In the genomic region with DNA sequence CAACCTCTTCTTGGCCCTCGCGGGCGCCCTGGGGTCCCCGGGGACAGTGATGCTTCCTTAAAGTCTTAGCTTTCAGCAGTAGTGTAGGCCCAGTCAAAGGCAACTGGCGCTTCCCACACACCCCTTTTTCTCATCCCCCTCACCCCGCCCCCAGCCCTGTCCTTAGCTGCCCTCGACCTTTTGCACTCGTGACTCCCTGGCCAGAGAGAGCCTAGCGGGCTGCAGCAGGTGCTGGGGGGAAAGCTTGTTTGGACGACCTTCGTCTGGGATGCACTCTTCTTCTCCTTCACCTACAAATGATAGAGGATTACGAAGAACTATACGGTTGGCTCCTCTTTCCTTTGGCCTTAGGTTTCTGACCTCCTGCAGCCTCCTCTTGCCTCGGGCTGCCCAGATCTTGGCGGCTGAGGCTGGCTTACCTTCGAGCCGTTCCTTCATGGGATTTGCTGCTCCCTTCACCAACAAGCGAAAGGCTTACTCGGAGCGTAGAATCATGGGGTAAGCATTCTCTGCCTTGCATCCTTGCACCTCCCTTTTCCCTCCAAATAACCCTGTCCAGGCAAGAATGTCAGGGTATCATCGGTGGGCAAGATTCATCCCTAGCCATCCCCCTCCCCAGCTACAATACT, we compare ENCODE assay signal across 8 cellular contexts. TPM values are rescaled to one million over a fixed set of nuclear protein-coding genes. Genes with fewer than 3 reads are reported as not detected.
DNase-seq lines count a peak whose midpoint lies in the region; ATAC-seq and TF ChIP-seq lines count a peak whose summit lies in the region.

No MANE protein-coding gene starts in this region.

- H3K4me1 ChIP-seq in lung (ENCODE audit: control insufficient read depth in 2 of 2, insufficient read depth in 2 of 2, low read length in 2 of 2), result peaks cover 0 to 7% of the 10 kb centered on the region in 2 donors
- H3K4me1 ChIP-seq in upper lobe of right lung, result peaks cover 15% of the 10 kb centered on the region

- no peak for TF ChIP-seq CTCF in lung (IDR thresholded peaks at IDR 0.05; ENCODE audit: control extremely low read depth, extremely low read depth)
- TF ChIP-seq CTCF in upper lobe of right lung (IDR thresholded peaks at IDR 0.05), result no peak

- H3K27ac Mint-ChIP-seq in activated naive CD4-positive, alpha-beta T cell treated with anti-CD3 and anti-CD28 coated beads, Interleukin-2, amount 10 ng/mL, durations not matched to agents 7 days and 5 days, result peak overlapping the region; percentile 81

- intact Hi-C loops in upper lobe of right lung (cut with DNase I), result no loop called here

- H3K36me3 ChIP-seq in KOPT-K1 (ENCODE audit: insufficient read depth, low read length) (peaks cover 41% of the 10 kb centered on the region), lung (ENCODE audit: control insufficient read depth in 2 of 2, insufficient read depth in 2 of 2, low read length in 2 of 2) (peaks cover 2 to 6% of the 10 kb centered on the region in 2 donors), upper lobe of right lung (peaks cover 25% of the 10 kb centered on the region)

- H3K27ac ChIP-seq in KOPT-K1 (ENCODE audit: low read depth, low read length, poor library complexity, severe bottlenecking) (peak overlapping the region; percentile 66), lung (ENCODE audit: low read depth in 1 of 2, low read length in 1 of 2) (peak overlapping the region; percentile 84 to 99), upper lobe of right lung (peak overlapping the region; percentile 93)

- peak overlapping the region; percentile 95 for H3K4me3 Mint-ChIP-seq in activated naive CD4-positive, alpha-beta T cell treated with anti-CD3 and anti-CD28 coated beads, Interleukin-2, amount 10 ng/mL, durations not matched to agents 7 days and 5 days

- no peaks in the 10 kb centered on the region for H3K9me3 Mint-ChIP-seq in activated naive CD4-positive, alpha-beta T cell treated with anti-CD3 and anti-CD28 coated beads, Interleukin-2, amount 10 ng/mL, durations not matched to agents 7 days and 5 days

- CTCF ChIA-PET in activated naive CD4-positive, alpha-beta T cell treated with anti-CD3 and anti-CD28 coated beads, Interleukin-2, amount 10 ng/mL, durations not matched to agents 7 days and 5 days (lab: Charles Lee), result interaction anchor here (0.9 to 3.0 kb wide), 6 partner anchors 9 to 197 kb away, joined by 3 to 18 read pairs (median 7); a partner anchor contains a TSS

- peaks cover 15% of the 10 kb centered on the region for H3K36me3 Mint-ChIP-seq in activated naive CD4-positive, alpha-beta T cell treated with anti-CD3 and anti-CD28 coated beads, Interleukin-2, amount 10 ng/mL, durations not matched to agents 7 days and 5 days

- peaks cover 22% of the 10 kb centered on the region for H3K4me1 Mint-ChIP-seq in activated naive CD4-positive, alpha-beta T cell treated with anti-CD3 and anti-CD28 coated beads, Interleukin-2, amount 10 ng/mL, durations not matched to agents 7 days and 5 days

- H3K27me3 ChIP-seq in lung (ENCODE audit: control insufficient read depth, insufficient read depth) (no peaks in the 10 kb centered on the region), upper lobe of right lung (no peaks in the 10 kb centered on the region)

- H3K9me3 ChIP-seq in KOPT-K1 (ENCODE audit: insufficient read depth, low read length, poor library complexity, severe bottlenecking), result no peaks in the 10 kb centered on the region
- no peaks in the 10 kb centered on the region for H3K9me3 ChIP-seq in lung (ENCODE audit: control insufficient read depth in 2 of 2, insufficient read depth in 1 of 2, low read length in 1 of 2)
- H3K9me3 ChIP-seq in upper lobe of right lung, result no peaks in the 10 kb centered on the region

- 31 to 41% methylated on average over 21 of the region's 21 CpGs for WGBS in lung, 2 donors

- ATAC-seq in lung (ENCODE audit: insufficient read depth, low FRiP score), result no peak
- ATAC-seq in upper lobe of right lung, result peak; percentile 4

- H3K4me3 ChIP-seq in lung, result peak overlapping the region; percentile 83
- H3K4me3 ChIP-seq in upper lobe of right lung, result peak overlapping the region; percentile 78

- no peak for DNase-seq in activated naive CD4-positive, alpha-beta T cell treated with anti-CD3 and anti-CD28 coated beads, Interleukin-2, amount 10 ng/mL, durations not matched to agents 7 days and 5 days
- no peak for DNase-seq in activated naive CD4-positive, alpha-beta T cell treated with Interleukin-2 at 50 U/mL for 16 hours
- DNase-seq in cerebellar cortex (ENCODE audit: low spot score), result peak; percentile 55
- no peak for DNase-seq in lung (ENCODE audit: low spot score)
- peak; percentile 30 for DNase-seq in upper lobe of right lung
- DNase-seq in glomerular visceral epithelial cell (ENCODE audit: extremely low spot score), result no peak
- DNase-seq in T-helper 9 cell, result no peak

- H3K27me3 Mint-ChIP-seq in activated naive CD4-positive, alpha-beta T cell treated with anti-CD3 and anti-CD28 coated beads, Interleukin-2, amount 10 ng/mL, durations not matched to agents 7 days and 5 days, result no peaks in the 10 kb centered on the region

RNA-seq across cellular contexts. Expression of a gene that starts 0.8 kb away (rescaled TPM):
- total RNA-seq in lung, result 10 to 100 TPM in 1 of 2 donors, 1 to 10 TPM in 1; 8.3 to 16.5 TPM
- polyA plus RNA-seq in lung, result 10 to 100 TPM in 1 of 2 donors, 1 to 10 TPM in 1; 5.8 to 18.1 TPM
- 12.0 TPM for total RNA-seq in upper lobe of right lung

RNA-seq across cellular contexts. Expression of a gene that starts 9.4 kb away (rescaled TPM):
- total RNA-seq in lung (10 to 100 TPM; 25.9 to 38.1 TPM), upper lobe of right lung (28.0 TPM)
- 1 to 10 TPM; 9.2 to 9.9 TPM for polyA plus RNA-seq in lung

RNA-seq across cellular contexts. Expression of a gene that starts 32.6 kb away (rescaled TPM):
- total RNA-seq in lung (100 to 1,000 TPM; 101 to 204 TPM), upper lobe of right lung (159 TPM)
- 10 to 100 TPM; 43.1 to 87.9 TPM for polyA plus RNA-seq in lung

RNA-seq across cellular contexts. Expression of a gene that starts 37.7 kb away (rescaled TPM):
- total RNA-seq in lung (1 to 10 TPM in 1 of 2 donors, under 1 TPM in 1; 0.71 to 1.1 TPM), upper lobe of right lung (0.87 TPM)
- under 1 TPM; 0.13 to 0.20 TPM for polyA plus RNA-seq in lung

RNA-seq across cellular contexts. Expression of a gene that starts 43.4 kb away (rescaled TPM):
- total RNA-seq in lung (10 to 100 TPM; 11.3 to 31.4 TPM), upper lobe of right lung (19.8 TPM)
- 10 to 100 TPM; 22.1 to 23.8 TPM for polyA plus RNA-seq in lung

Comparison
In these comparisons a context has a peak if more than half of its experiments do, and no peak if none do; other contexts are left out.
1. DNase-seq: peak in cerebellar cortex (single experiment) and upper lobe of right lung (single experiment); none in activated naive CD4-positive, alpha-beta T cell treated with anti-CD3 and anti-CD28 coated beads, Interleukin-2, amount 10 ng/mL, durations not matched to agents 7 days and 5 days (single experiment), activated naive CD4-positive, alpha-beta T cell treated with Interleukin-2 at 50 U/mL for 16 hours (single experiment), lung (single experiment), glomerular visceral epithelial cell (single experiment) and T-helper 9 cell (single experiment).
2. Peak in every context shown above with its lines, with median percentiles within 50 percentile points of each other: H3K27ac ChIP-seq.